Comparison of ENCODE assay signal across 22 cellular contexts in the genomic region with DNA sequence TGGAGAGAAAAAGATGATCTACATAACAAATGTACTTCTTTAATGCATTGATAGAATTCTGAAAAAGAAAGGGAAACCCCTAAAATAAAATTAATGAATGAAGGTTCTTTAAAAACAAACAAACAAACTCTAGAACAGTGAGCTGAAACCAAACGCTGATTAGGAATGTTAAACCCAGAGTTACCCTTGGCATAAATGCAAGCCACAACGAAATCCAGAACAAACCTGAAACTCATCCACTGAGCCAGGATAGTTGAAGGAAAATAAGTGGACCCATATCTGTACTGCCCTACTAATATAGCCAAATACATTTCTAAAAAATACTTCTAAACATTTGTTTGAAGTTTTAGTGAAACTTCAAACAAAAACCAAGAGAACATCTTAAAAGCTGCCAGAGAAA.
"Had no signal": no experiment of that assay in that cellular context is flagged by ENCODE, and none has a peak within 500 bp of the region (broad histone marks: within the 10 kb centered on the region; RNA-seq: fewer than 3 reads in every experiment).

No MANE protein-coding gene starts in this region.

- H3K4me1 ChIP-seq: esophagus muscularis mucosa, foreskin keratinocyte, gastroesophageal sphincter, heart left ventricle, left lung, lower lobe of right lung had no signal

- H3K27me3 ChIP-seq: dorsolateral prefrontal cortex, esophagus muscularis mucosa, foreskin keratinocyte, gastroesophageal sphincter, heart left ventricle, left lung had no signal

- H3K9me3 ChIP-seq: esophagus muscularis mucosa, gastroesophageal sphincter, heart left ventricle, left lung, lower lobe of right lung, mucosa of descending colon had no signal

- ATAC-seq: foreskin keratinocyte, gastroesophageal sphincter, heart left ventricle, left colon, left lung, left ventricle myocardium superior, lower lobe of right lung, mucosa of descending colon had no signal

- H3K27ac ChIP-seq: coronary artery, dorsolateral prefrontal cortex, esophagus muscularis mucosa, foreskin keratinocyte, gastroesophageal sphincter, heart left ventricle, left lung, lower lobe of right lung had no signal

- H3K36me3 ChIP-seq: esophagus muscularis mucosa, gastroesophageal sphincter, heart left ventricle, left lung, lower lobe of right lung had no signal

- DNase-seq: cerebellar nuclear complex; dermis blood vessel endothelial cell; dorsolateral prefrontal cortex; effector CD4-positive, alpha-beta T cell; effector memory CD4-positive, alpha-beta T cell; foreskin keratinocyte; heart left ventricle; hippocampal formation; immature natural killer cell; islet precursor cell; kidney; kidney glomerular epithelial cell; left colon; left lung; left ventricle myocardium superior; lower lobe of right lung; mesenchymal stem cell; mucosa of descending colon; naive B cell had no signal

- H3K4me3 ChIP-seq: coronary artery, dorsolateral prefrontal cortex, esophagus muscularis mucosa, gastroesophageal sphincter, heart left ventricle, left lung, lower lobe of right lung, mucosa of descending colon had no signal
